In genomic region chr12:22121224-22121623, GRCh38 we compare ENCODE assay signal across 1 cellular context.
TF ChIP-seq lines count a peak whose summit lies in the region.

No MANE protein-coding gene starts in this region.

TF ChIP-seq in GM23338, 12 proteins besides CTCF, POLR2A, EP300 and RAD21 (continued from another document):
- TF ChIP-seq REST (IDR thresholded peaks at IDR 0.05; ENCODE audit: unreplicated experiment) (no peak), ZNF114 (CRISPR knock-in tag; IDR thresholded peaks at IDR 0.05) (no peak), ZNF331 (CRISPR knock-in tag; IDR thresholded peaks at IDR 0.05; ENCODE audit: low read depth) (no peak), STAT1 (IDR thresholded peaks at IDR 0.05; ENCODE audit: unreplicated experiment) (no peak), EZH2phosphoT487 (IDR thresholded peaks at IDR 0.05; ENCODE audit: unreplicated experiment) (no peak), EZH2 (IDR thresholded peaks at IDR 0.05; ENCODE audit: low read depth, unreplicated experiment) (no peak), NANOG (IDR thresholded peaks at IDR 0.05; ENCODE audit: borderline replicate concordance) (no peak)
